ENCODE assay signal across 25 cellular contexts in genomic region chr18:12281861-12282260, GRCh38. TPM values are rescaled to one million over a fixed set of nuclear protein-coding genes. Genes with fewer than 3 reads are reported as not detected.
DNase-seq lines count a peak whose midpoint lies in the region; ATAC-seq and TF ChIP-seq lines count a peak whose summit lies in the region.
"Had no signal": no experiment of that assay in that cellular context is flagged by ENCODE, and none has a peak within 500 bp of the region (broad histone marks: within the 10 kb centered on the region; RNA-seq: fewer than 3 reads in every experiment).

No MANE protein-coding gene starts in this region.

- H4K20me1 ChIP-seq in PC-3 (ENCODE audit: low read length) (no peaks in the 10 kb centered on the region), fibroblast of lung (ENCODE audit: control insufficient read depth, extremely low read depth, insufficient read depth, low read length) (no peaks in the 10 kb centered on the region)

- peak overlapping the region; percentile 55 for H2AK5ac ChIP-seq in trophoblast cell (ENCODE audit: low read length)

- H3K9ac ChIP-seq in PC-3 (ENCODE audit: low read length) (no peak overlapping the region), fibroblast of lung (ENCODE audit: insufficient read depth, low read length) (no peak overlapping the region), trophoblast cell (ENCODE audit: low read length) (no peak overlapping the region)

- no CpG with 5 or more reads among the region's 1 CpG for WGBS in trophoblast cell (ENCODE audit: extremely low coverage, insufficient coverage, insufficient read length)

- no TSS peak for BruUV-seq in Caco-2 (replicated peaks; lab: Mats Ljungman, UMichigan)
- BruUV-seq in PC-3 (replicated peaks; lab: Mats Ljungman, UMichigan): no TSS peak
- BruUV-seq in Calu3 (replicated peaks; lab: Mats Ljungman, UMichigan): no TSS peak

- TF ChIP-seq CTCF in Caco-2 (IDR thresholded peaks at IDR 0.05; ENCODE audit: insufficient read depth in 1 of 2, low read depth in 1 of 2, low read length in 1 of 2, severe bottlenecking in 1 of 2, unreplicated experiment in 1 of 2) (no peak), PC-3 (conservative IDR thresholded peaks at IDR 0.05; ENCODE audit: low read depth, low read length) (no peak), fibroblast of lung (conservative IDR thresholded peaks at IDR 0.05 in 1 of 2, IDR thresholded peaks at IDR 0.05 in 1 of 2; ENCODE audit: low read depth in 1 of 2, low read length in 2 of 2) (no peak), Calu3 (IDR thresholded peaks at IDR 0.05; ENCODE audit: unreplicated experiment) (no peak), GM20000 (IDR thresholded peaks at IDR 0.05; ENCODE audit: extremely low read depth, missing control alignments) (no peak)

- H4K8ac ChIP-seq in trophoblast cell (ENCODE audit: low read depth, low read length): peak overlapping the region; percentile 22

- H3K18ac ChIP-seq in trophoblast cell (ENCODE audit: low read length): peak overlapping the region; percentile 42

- DNase-seq in Caco-2 (no peak), PC-3 (no peak), fibroblast of lung (ENCODE audit: low read depth in 2 of 2) (peak in 1 of 2 donors; percentile 19), trophoblast cell (peak; percentile 57 to 91), Calu3 (no peak), cortex of kidney (lab: John Stamatoyannopoulos, UW) (no peak), GM20000 (ENCODE audit: low spot score) (no peak)
- DNase-seq: activated CD4-positive, alpha-beta T cell treated with anti-CD3 and anti-CD28 coated beads, Interleukin-2, amount 50 U/mL, for 48 hours; activated gamma-delta T cell treated with Interleukin-2 at 50 U/mL for 16 hours; amygdala; CD4-positive, alpha-beta memory T cell; effector memory CD8-positive, alpha-beta T cell; islet precursor cell; natural killer cell; NCI-H1436; NCI-H2171; NCI-H69; Right ventricle myocardium superior; T-helper 17 cell; WERI-Rb-1 had no signal

- peak overlapping the region; percentile 24 for H3K4ac ChIP-seq in trophoblast cell (ENCODE audit: low read depth, low read length)

- no peak overlapping the region for H3K4me3 ChIP-seq in Caco-2 (ENCODE audit: low read depth, low read length)
- H3K4me3 ChIP-seq in PC-3 (ENCODE audit: low read length): no peak overlapping the region
- no peak overlapping the region for H3K4me3 ChIP-seq in fibroblast of lung (replicated peaks in 1 of 4; ENCODE audit: control extremely low read depth in 1 of 4, insufficient read depth in 1 of 4, low read depth in 3 of 4, low read length in 4 of 4)
- H3K4me3 ChIP-seq in trophoblast cell (ENCODE audit: low read depth, low read length): no peak overlapping the region
- H3K4me3 ChIP-seq: prostate gland, suprapubic skin had no signal

- no peaks in the 10 kb centered on the region for H3K36me3 Mint-ChIP-seq in Caco-2 (ENCODE audit: insufficient read depth, unreplicated experiment)
- H3K36me3 Mint-ChIP-seq in Calu3 (ENCODE audit: insufficient read depth, unreplicated experiment): no peaks in the 10 kb centered on the region
- H3K36me3 Mint-ChIP-seq: CD4-positive, alpha-beta memory T cell; natural killer cell had no signal

- H3K9me2 ChIP-seq in PC-3 (replicated peaks; ENCODE audit: low read length): no peaks in the 10 kb centered on the region

- H3K27me3 Mint-ChIP-seq in Caco-2 (ENCODE audit: insufficient read depth, unreplicated experiment) (no peaks in the 10 kb centered on the region), Calu3 (ENCODE audit: unreplicated experiment) (peaks cover 21% of the 10 kb centered on the region)

- H4K91ac ChIP-seq in trophoblast cell (ENCODE audit: low read depth, low read length): peak overlapping the region; percentile 75

- intact Hi-C loops in Caco-2 (cut with micrococcal nuclease; ENCODE audit: unreplicated experiment): no loop called here
- intact Hi-C loops in PC-3 (cut with micrococcal nuclease): loop anchor here (2.0 to 5.0 kb wide), 2 partner anchors 55 to 95 kb away; partner anchors contain the start of gene AFG3L2
- intact Hi-C loops in Calu3 (cut with micrococcal nuclease; ENCODE audit: unreplicated experiment): no loop called here

- peak overlapping the region; percentile 23 for H3K4me2 ChIP-seq in PC-3 (ENCODE audit: low read length)
- no peak overlapping the region for H3K4me2 ChIP-seq in fibroblast of lung (ENCODE audit: extremely low read depth, insufficient read depth, low read length)
- no peak overlapping the region for H3K4me2 ChIP-seq in trophoblast cell (ENCODE audit: low read length)

- H3K9me3 ChIP-seq in Caco-2: no peaks in the 10 kb centered on the region
- no peaks in the 10 kb centered on the region for H3K9me3 ChIP-seq in PC-3 (ENCODE audit: low read length)
- no peaks in the 10 kb centered on the region for H3K9me3 ChIP-seq in fibroblast of lung (ENCODE audit: control insufficient read depth, insufficient read depth, low read depth, low read length)
- H3K9me3 ChIP-seq in trophoblast cell (ENCODE audit: insufficient read depth, low read depth, low read length): peaks cover 2% of the 10 kb centered on the region
- H3K9me3 ChIP-seq: prostate gland, suprapubic skin had no signal

- H2AFZ ChIP-seq in PC-3 (ENCODE audit: low read length) (peak overlapping the region; percentile 17; the same call in 1 of the 2 replicates), fibroblast of lung (ENCODE audit: low read length) (no peak overlapping the region), trophoblast cell (ENCODE audit: insufficient read depth, low read length, poor library complexity) (no peak overlapping the region)

- H3K4me1 Mint-ChIP-seq in Caco-2 (ENCODE audit: low read depth, unreplicated experiment) (peaks cover 10% of the 10 kb centered on the region), Calu3 (ENCODE audit: low read depth, unreplicated experiment) (no peaks in the 10 kb centered on the region)
- H3K4me1 Mint-ChIP-seq: natural killer cell, T-helper 17 cell had no signal

- H3K27me3 ChIP-seq in Caco-2 (replicated peaks; ENCODE audit: control insufficient read depth, insufficient read depth, low read length) (no peaks in the 10 kb centered on the region), PC-3 (ENCODE audit: low read length) (no peaks in the 10 kb centered on the region), fibroblast of lung (ENCODE audit: control insufficient read depth, insufficient read depth, low read length) (no peaks in the 10 kb centered on the region), trophoblast cell (ENCODE audit: insufficient read depth, low read length) (no peaks in the 10 kb centered on the region)
- H3K27me3 ChIP-seq: suprapubic skin had no signal

- no peak overlapping the region for H3K23ac ChIP-seq in trophoblast cell (ENCODE audit: low read length)

- peak overlapping the region; percentile 52 for H2BK120ac ChIP-seq in trophoblast cell (ENCODE audit: insufficient read depth, low read length, poor library complexity)

- H3K36me3 ChIP-seq in Caco-2 (ENCODE audit: control insufficient read depth, insufficient read depth, low read length) (no peaks in the 10 kb centered on the region), PC-3 (ENCODE audit: low read depth, low read length) (no peaks in the 10 kb centered on the region), fibroblast of lung (ENCODE audit: control insufficient read depth, insufficient read depth, low read length) (no peaks in the 10 kb centered on the region), trophoblast cell (ENCODE audit: control insufficient read depth in 1 of 2, insufficient read depth in 2 of 2, low read length in 2 of 2) (no peaks in the 10 kb centered on the region)
- H3K36me3 ChIP-seq: prostate gland, suprapubic skin, WERI-Rb-1 had no signal

- H2BK12ac ChIP-seq in trophoblast cell (ENCODE audit: low read length): peak overlapping the region; percentile 55

- H2BK5ac ChIP-seq in trophoblast cell (ENCODE audit: low read depth, low read length, poor library complexity): peak overlapping the region; percentile 6

- H3F3A ChIP-seq in PC-3 (ENCODE audit: low read length, unreplicated experiment): no peaks in the 10 kb centered on the region

- POLR2A ChIA-PET in Caco-2 (lab: Charles Lee): no interaction called here
- POLR2A ChIA-PET in PC-3 (lab: Charles Lee; ENCODE audit: unreplicated experiment): interaction anchor here (0.6 to 1.8 kb wide), 3 partner anchors 10 to 95 kb away, joined by 3 to 12 read pairs (median 6); partner anchors contain the start of gene AFG3L2

- CTCF ChIA-PET in Caco-2 (lab: Charles Lee): interaction anchor here (3.2 kb wide), 1 partner anchor 10 kb away, joined by 17 read pairs; no protein-coding TSS in a partner anchor
- CTCF ChIA-PET in PC-3 (lab: Charles Lee): interaction anchor here (0.5 to 1.4 kb wide), 5 partner anchors 10 to 301 kb away, joined by 3 to 23 read pairs (median 4); partner anchors contain the start of gene IMPA2
- CTCF ChIA-PET in Calu3 (lab: Charles Lee): interaction anchor here (1.0 to 1.7 kb wide), 2 partner anchors 10 to 70 kb away, joined by 3 to 9 read pairs; no protein-coding TSS in a partner anchor

- ATAC-seq in PC-3: 0 out of 2 replicates have a peak, but pooled peaks have one; percentile 1
- ATAC-seq in GM18873 (IDR thresholded peaks at IDR 0.05; ENCODE audit: low FRiP score, unreplicated experiment): no peak
- ATAC-seq: effector memory CD8-positive, alpha-beta T cell; HepG2; natural killer cell; T-helper 17 cell had no signal

- H3K4me1 ChIP-seq in Caco-2: peaks cover 32% of the 10 kb centered on the region
- peaks cover 29% of the 10 kb centered on the region for H3K4me1 ChIP-seq in PC-3 (ENCODE audit: insufficient read depth, low read length)
- peaks cover 24% of the 10 kb centered on the region for H3K4me1 ChIP-seq in fibroblast of lung (ENCODE audit: control insufficient read depth, extremely low read depth, insufficient read depth, low read length)
- H3K4me1 ChIP-seq in trophoblast cell (ENCODE audit: control insufficient read depth in 1 of 2, insufficient read depth in 2 of 2, low read length in 2 of 2): peaks cover 36 to 48% of the 10 kb centered on the region in 2 experiments
- H3K4me1 ChIP-seq: prostate gland had no signal

- no peak overlapping the region for H4K12ac ChIP-seq in trophoblast cell (ENCODE audit: low read depth, low read length)

- H3K4me3 Mint-ChIP-seq in Caco-2 (ENCODE audit: unreplicated experiment): no peak overlapping the region
- no peak overlapping the region for H3K4me3 Mint-ChIP-seq in Calu3 (ENCODE audit: low read depth, unreplicated experiment)
- H3K4me3 Mint-ChIP-seq: CD4-positive, alpha-beta memory T cell; effector memory CD8-positive, alpha-beta T cell; natural killer cell; T-helper 17 cell had no signal

- H3K79me2 ChIP-seq in PC-3 (ENCODE audit: low read length) (no peaks in the 10 kb centered on the region), fibroblast of lung (ENCODE audit: control insufficient read depth, insufficient read depth, low read length) (no peaks in the 10 kb centered on the region), trophoblast cell (ENCODE audit: control insufficient read depth, insufficient read depth, low read length, poor library complexity) (peaks cover 13% of the 10 kb centered on the region)

- no peaks in the 10 kb centered on the region for H3K9me3 Mint-ChIP-seq in Caco-2 (ENCODE audit: unreplicated experiment)
- H3K9me3 Mint-ChIP-seq in Calu3 (ENCODE audit: low read depth, unreplicated experiment): no peaks in the 10 kb centered on the region
- H3K9me3 Mint-ChIP-seq: CD4-positive, alpha-beta memory T cell; effector memory CD8-positive, alpha-beta T cell; natural killer cell had no signal

- peak overlapping the region; percentile 33 for H3K27ac ChIP-seq in PC-3 (ENCODE audit: low read length)
- peak overlapping the region; percentile 69 for H3K27ac ChIP-seq in fibroblast of lung (ENCODE audit: insufficient read depth, low read length)
- H3K27ac ChIP-seq in trophoblast cell (ENCODE audit: low read depth, low read length): peak overlapping the region; percentile 32
- H3K27ac ChIP-seq: prostate gland, suprapubic skin, WERI-Rb-1 had no signal

- H3K14ac ChIP-seq in trophoblast cell (ENCODE audit: low read length): peak overlapping the region; percentile 77

- peaks cover 32% of the 10 kb centered on the region for H3K79me1 ChIP-seq in trophoblast cell (ENCODE audit: low read length)

- H3K27ac Mint-ChIP-seq in Caco-2 (ENCODE audit: unreplicated experiment) (peak overlapping the region; percentile 29), Calu3 (ENCODE audit: unreplicated experiment) (no peak overlapping the region)
- H3K27ac Mint-ChIP-seq: CD4-positive, alpha-beta memory T cell; effector memory CD8-positive, alpha-beta T cell; natural killer cell; T-helper 17 cell had no signal

RNA-seq across cellular contexts. Expression of gene TUBB6, which starts 26.2 kb away (rescaled TPM):
- 138 and 149 TPM in 2 replicates for total RNA-seq in Caco-2 (2022)
- total RNA-seq in PC-3 (2014; rRNA removed): 191 and 232 TPM in 2 replicates
- total RNA-seq in fibroblast of lung: 269 and 408 TPM in 2 replicates
- polyA plus RNA-seq in fibroblast of lung: 549 and 646 TPM in 2 replicates
- polyA plus RNA-seq in fibroblast of lung (2012): 613 and 673 TPM in 2 replicates
- 453 and 575 TPM in 2 replicates for polyA minus RNA-seq in fibroblast of lung (ENCODE audit: low replicate concordance)
- polyA plus RNA-seq in trophoblast cell (2013): 229 and 231 TPM in 2 replicates
- total RNA-seq in Calu3 (2022): 25.7 and 34.5 TPM in 2 replicates

RNA-seq across cellular contexts. Expression of gene CIDEA, which starts 27.7 kb away (rescaled TPM):
- not detected in 2 replicates for total RNA-seq in Caco-2 (2022)
- not detected in 2 replicates for total RNA-seq in PC-3 (2014; rRNA removed)
- total RNA-seq in fibroblast of lung: 0.26 and 1.7 TPM in 2 replicates
- polyA plus RNA-seq in fibroblast of lung: 0.12 and 0.21 TPM in 2 replicates
- 0.22 and 0.33 TPM in 2 replicates for polyA plus RNA-seq in fibroblast of lung (2012)
- polyA minus RNA-seq in fibroblast of lung (ENCODE audit: low replicate concordance): not detected in 2 replicates
- not detected in 2 replicates for polyA plus RNA-seq in trophoblast cell (2013)
- not detected in 2 replicates for total RNA-seq in Calu3 (2022)
- total RNA-seq: CD4-positive, alpha-beta memory T cell; HepG2; lung microvascular endothelial cell; natural killer cell; prostate gland; T-helper 17 cell had no signal
- polyA plus RNA-seq: CD4-positive, alpha-beta memory T cell; HepG2 had no signal

Comparison
In these comparisons a context has a peak if more than half of its experiments do, and no peak if none do; other contexts are left out.
1. DNase-seq: peak in trophoblast cell (2 of 2); none in Caco-2 (0 of 2), PC-3 (single experiment), Calu3 (single experiment), cortex of kidney (single experiment) and GM20000 (single experiment).
2. Peak in every context shown above with its lines, with median percentiles within 50 percentile points of each other: H3K27ac ChIP-seq.